22 cellular contexts compared by ENCODE assay signal in genomic region chr6:163293286-163293685, GRCh38.
"Had no signal": no experiment of that assay in that cellular context is flagged by ENCODE, and none has a peak within 500 bp of the region (broad histone marks: within the 10 kb centered on the region; RNA-seq: fewer than 3 reads in every experiment).

No MANE protein-coding gene starts in this region.

- H3K27ac Mint-ChIP-seq: endodermal cell; natural killer cell; stimulated activated naive B cell treated with anti-CD40 and anti-IgM and Interleukin-4, amounts not matched to agents 10 μg/mL and 1 μg/mL and 100 μg/mL, for 72 hours; stimulated activated naive CD8-positive, alpha-beta T cell treated with anti-CD3 and anti-CD28 coated beads, Interleukin-15, amount 100 ng/mL, for 72 hours had no signal

- H3K9me3 Mint-ChIP-seq: endodermal cell; natural killer cell; stimulated activated naive B cell treated with anti-CD40 and anti-IgM and Interleukin-4, amounts not matched to agents 10 μg/mL and 1 μg/mL and 100 μg/mL, for 72 hours; stimulated activated naive CD8-positive, alpha-beta T cell treated with anti-CD3 and anti-CD28 coated beads, Interleukin-15, amount 100 ng/mL, for 72 hours had no signal

- H3K4me1 ChIP-seq: foreskin keratinocyte, prostate gland, transverse colon had no signal

- H3K36me3 ChIP-seq: ovary, prostate gland, right lobe of liver, thoracic aorta, transverse colon had no signal

- H3K4me3 ChIP-seq: coronary artery, hepatocyte, ovary, prostate gland, right lobe of liver, skin epidermis, thoracic aorta, transverse colon had no signal

- H3K36me3 Mint-ChIP-seq: natural killer cell; stimulated activated naive B cell treated with anti-CD40 and anti-IgM and Interleukin-4, amounts not matched to agents 10 μg/mL and 1 μg/mL and 100 μg/mL, for 72 hours had no signal

- H3K27me3 ChIP-seq: foreskin keratinocyte, hepatocyte, ovary, right lobe of liver, transverse colon had no signal

- H3K4me1 Mint-ChIP-seq: natural killer cell; stimulated activated naive B cell treated with anti-CD40 and anti-IgM and Interleukin-4, amounts not matched to agents 10 μg/mL and 1 μg/mL and 100 μg/mL, for 72 hours; stimulated activated naive CD8-positive, alpha-beta T cell treated with anti-CD3 and anti-CD28 coated beads, Interleukin-15, amount 100 ng/mL, for 72 hours had no signal

- DNase-seq: effector CD4-positive, alpha-beta T cell; endodermal cell; erythroblast; foreskin keratinocyte; left colon; mammary epithelial cell; natural killer cell; nucleus accumbens; ovary; retina; right lobe of liver; stimulated activated CD4-positive, alpha-beta T cell treated with anti-CD3 and anti-CD28 coated beads, Interleukin-2, amount 100 ng/mL, for 24 hours; stimulated activated CD4-positive, alpha-beta T cell treated with anti-CD3 and anti-CD28 coated beads, Interleukin-4, amount 100 ng/mL, for 4 hours; stimulated activated naive B cell treated with anti-CD40 and anti-IgM and Interleukin-4, amounts not matched to agents 10 μg/mL and 1 μg/mL and 100 μg/mL, for 72 hours; stimulated activated naive CD8-positive, alpha-beta T cell treated with anti-CD3 and anti-CD28 coated beads, Interleukin-15, amount 100 ng/mL, for 72 hours; transverse colon had no signal

- H3K27ac ChIP-seq: coronary artery, foreskin keratinocyte, hepatocyte, ovary, prostate gland, right lobe of liver, skin epidermis, thoracic aorta, transverse colon had no signal

- H3K9me3 ChIP-seq: ovary, prostate gland, right lobe of liver, thoracic aorta, transverse colon had no signal

- H3K4me3 Mint-ChIP-seq: endodermal cell; natural killer cell; neural crest cell; stimulated activated naive B cell treated with anti-CD40 and anti-IgM and Interleukin-4, amounts not matched to agents 10 μg/mL and 1 μg/mL and 100 μg/mL, for 72 hours; stimulated activated naive CD8-positive, alpha-beta T cell treated with anti-CD3 and anti-CD28 coated beads, Interleukin-15, amount 100 ng/mL, for 72 hours had no signal

- ATAC-seq: foreskin keratinocyte; left colon; natural killer cell; right lobe of liver; stimulated activated naive B cell treated with anti-CD40 and anti-IgM and Interleukin-4, amounts not matched to agents 10 μg/mL and 1 μg/mL and 100 μg/mL, for 72 hours; stimulated activated naive CD8-positive, alpha-beta T cell treated with anti-CD3 and anti-CD28 coated beads, Interleukin-15, amount 100 ng/mL, for 72 hours had no signal
